Comparison of ENCODE assay signal across 2 cellular contexts in the genomic region with DNA sequence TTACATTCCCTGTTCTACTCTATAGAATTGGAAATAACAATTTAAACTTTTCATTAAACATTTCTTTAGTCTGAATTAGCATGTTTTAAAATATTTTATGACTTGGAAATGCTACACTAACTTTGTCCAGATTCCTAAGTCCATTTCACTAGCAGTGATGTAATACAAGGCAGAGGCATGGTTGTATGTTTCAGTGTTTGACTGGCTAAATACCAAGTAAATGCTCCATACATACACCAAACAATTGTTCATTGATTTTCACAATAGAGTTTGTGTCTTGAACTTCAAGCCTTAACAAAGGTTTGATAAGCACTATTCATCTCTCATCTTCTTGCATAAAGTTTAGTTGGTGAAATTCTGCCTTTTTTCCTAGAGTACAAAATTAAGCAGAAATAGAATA.
TF ChIP-seq lines count a peak whose summit lies in the region.

No MANE protein-coding gene starts in this region.

TF ChIP-seq in A549, 52 proteins besides CTCF, POLR2A, EP300 and RAD21:
- no peak for TF ChIP-seq HOXA7 (CRISPR knock-in tag; IDR thresholded peaks at IDR 0.05)
- TF ChIP-seq ZNF302 (CRISPR knock-in tag; IDR thresholded peaks at IDR 0.05): no peak
- no peak for TF ChIP-seq ZSCAN20 (CRISPR knock-in tag; IDR thresholded peaks at IDR 0.05)
- TF ChIP-seq, protein P1, sequence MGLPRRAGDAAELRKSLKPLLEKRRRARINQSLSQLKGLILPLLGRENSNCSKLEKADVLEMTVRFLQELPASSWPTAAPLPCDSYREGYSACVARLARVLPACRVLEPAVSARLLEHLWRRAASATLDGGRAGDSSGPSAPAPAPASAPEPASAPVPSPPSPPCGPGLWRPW (IDR thresholded peaks at IDR 0.05): no peak
- no peak for TF ChIP-seq GATA3 (IDR thresholded peaks at IDR 0.05; ENCODE audit: borderline replicate concordance)
- TF ChIP-seq CBX2 (IDR thresholded peaks at IDR 0.05; ENCODE audit: borderline replicate concordance, low read depth): no peak
- TF ChIP-seq, protein P2, sequence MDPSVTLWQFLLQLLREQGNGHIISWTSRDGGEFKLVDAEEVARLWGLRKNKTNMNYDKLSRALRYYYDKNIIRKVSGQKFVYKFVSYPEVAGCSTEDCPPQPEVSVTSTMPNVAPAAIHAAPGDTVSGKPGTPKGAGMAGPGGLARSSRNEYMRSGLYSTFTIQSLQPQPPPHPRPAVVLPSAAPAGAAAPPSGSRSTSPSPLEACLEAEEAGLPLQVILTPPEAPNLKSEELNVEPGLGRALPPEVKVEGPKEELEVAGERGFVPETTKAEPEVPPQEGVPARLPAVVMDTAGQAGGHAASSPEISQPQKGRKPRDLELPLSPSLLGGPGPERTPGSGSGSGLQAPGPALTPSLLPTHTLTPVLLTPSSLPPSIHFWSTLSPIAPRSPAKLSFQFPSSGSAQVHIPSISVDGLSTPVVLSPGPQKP (IDR thresholded peaks at IDR 0.05; ENCODE audit: low read depth, low read length): no peak
- TF ChIP-seq CHD2 (IDR thresholded peaks at IDR 0.05; ENCODE audit: low read length, partially characterized antibody): no peak
- no peak for TF ChIP-seq JUNB (IDR thresholded peaks at IDR 0.05)

TF ChIP-seq in IMR-90, 13 proteins besides CTCF, POLR2A, EP300 and RAD21:
- TF ChIP-seq SMC3 (IDR thresholded peaks at IDR 0.05; ENCODE audit: low read depth, low read length) (no peak), FOS (IDR thresholded peaks at IDR 0.05; ENCODE audit: low read depth, low read length) (no peak), NFE2L2 (IDR thresholded peaks at IDR 0.05; ENCODE audit: low read depth, low read length) (no peak), MAZ (IDR thresholded peaks at IDR 0.05; ENCODE audit: borderline replicate concordance, low read depth, low read length) (no peak), CEBPB (IDR thresholded peaks at IDR 0.05; ENCODE audit: low read depth, low read length) (no peak), CHD1 (IDR thresholded peaks at IDR 0.05; ENCODE audit: low read depth, low read length) (no peak)
- TF ChIP-seq, protein P2 (IDR thresholded peaks at IDR 0.05; ENCODE audit: borderline replicate concordance, low read depth, low read length): no peak
- TF ChIP-seq, protein P3, sequence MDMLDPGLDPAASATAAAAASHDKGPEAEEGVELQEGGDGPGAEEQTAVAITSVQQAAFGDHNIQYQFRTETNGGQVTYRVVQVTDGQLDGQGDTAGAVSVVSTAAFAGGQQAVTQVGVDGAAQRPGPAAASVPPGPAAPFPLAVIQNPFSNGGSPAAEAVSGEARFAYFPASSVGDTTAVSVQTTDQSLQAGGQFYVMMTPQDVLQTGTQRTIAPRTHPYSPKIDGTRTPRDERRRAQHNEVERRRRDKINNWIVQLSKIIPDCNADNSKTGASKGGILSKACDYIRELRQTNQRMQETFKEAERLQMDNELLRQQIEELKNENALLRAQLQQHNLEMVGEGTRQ (IDR thresholded peaks at IDR 0.05; ENCODE audit: low read depth, low read length): no peak
